Comparison of ENCODE assay signal across 38 cellular contexts in the genomic region with DNA sequence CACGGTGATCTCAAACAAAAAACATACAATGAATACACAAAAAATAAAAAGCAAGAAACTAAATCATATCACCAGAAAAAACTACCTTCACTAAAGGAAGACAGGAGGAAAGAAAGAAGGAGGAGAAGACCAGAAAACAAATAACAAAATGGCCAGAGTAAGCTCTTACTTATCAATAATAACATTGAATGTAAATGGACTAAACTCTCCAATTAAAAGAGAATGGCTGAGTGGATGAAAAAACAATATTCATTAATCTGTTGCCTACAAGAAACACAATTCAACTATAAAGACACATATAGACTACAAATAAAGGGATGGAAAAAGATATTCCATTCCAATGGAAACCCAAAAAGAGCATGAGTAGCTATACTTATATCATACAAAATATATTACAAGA.
"Had no signal": no experiment of that assay in that cellular context is flagged by ENCODE, and none has a peak within 500 bp of the region (broad histone marks: within the 10 kb centered on the region; RNA-seq: fewer than 3 reads in every experiment).

No MANE protein-coding gene starts in this region.

- H3K36me3 ChIP-seq: adrenal gland, ascending aorta, brain microvascular endothelial cell, breast epithelium, cardiac muscle cell had no signal

- H3K27me3 Mint-ChIP-seq: activated naive CD4-positive, alpha-beta T cell treated with anti-CD3 and anti-CD28 coated beads, Interleukin-2, amount 10 ng/mL, durations not matched to agents 7 days and 5 days; activated naive CD4-positive, alpha-beta T cell treated with anti-CD3 and anti-CD28 coated beads, Interleukin-2, amount 50 U/mL, for 24 hours; activated naive CD8-positive, alpha-beta T cell; activated naive CD8-positive, alpha-beta T cell treated with anti-CD3 and anti-CD28 coated beads for 36 hours; activated naive CD8-positive, alpha-beta T cell treated with anti-CD3 and anti-CD28 coated beads, Interleukin-2, amount 10 ng/mL, durations not matched to agents 7 days and 5 days; activated naive CD8-positive, alpha-beta T cell treated with anti-CD3 and anti-CD28 coated beads, Interleukin-2, amount 50 U/mL, for 24 hours; activated T-cell treated with anti-CD3 and anti-CD28 coated beads, Interleukin-2, amount 50 U/mL, for 24 hours; activated T-helper 17 cell treated with anti-CD3 and anti-CD28 coated beads, Interleukin-2, amount 50 U/mL, for 72 hours; brain; central memory CD8-positive, alpha-beta T cell had no signal

- DNase-seq: activated effector memory CD4-positive, alpha-beta T cell treated with anti-CD3 and anti-CD28 coated beads, Interleukin-2, amount 50 U/mL, for 16 hours; activated effector memory CD4-positive, alpha-beta T cell treated with Interleukin-2 at 50 U/mL for 16 hours; activated gamma-delta T cell; activated gamma-delta T cell treated with Interleukin-2 at 50 U/mL for 16 hours; activated naive CD4-positive, alpha-beta T cell; activated naive CD4-positive, alpha-beta T cell treated with anti-CD3 and anti-CD28 coated beads for 36 hours; activated naive CD4-positive, alpha-beta T cell treated with anti-CD3 and anti-CD28 coated beads, Interleukin-2, amount 10 ng/mL, durations not matched to agents 7 days and 5 days; activated naive CD4-positive, alpha-beta T cell treated with anti-CD3 and anti-CD28 coated beads, Interleukin-2, amount 50 U/mL, for 16 hours; activated naive CD4-positive, alpha-beta T cell treated with Interleukin-2 at 50 U/mL for 16 hours; activated naive CD8-positive, alpha-beta T cell treated with anti-CD3 and anti-CD28 coated beads for 36 hours; activated naive CD8-positive, alpha-beta T cell treated with anti-CD3 and anti-CD28 coated beads, Interleukin-2, amount 10 ng/mL, durations not matched to agents 7 days and 5 days; activated naive CD8-positive, alpha-beta T cell treated with anti-CD3 and anti-CD28 coated beads, Interleukin-2, amount 50 U/mL, for 24 hours; activated T-cell treated with anti-CD3 and anti-CD28 coated beads, Interleukin-2, amount 50 U/mL, for 24 hours; activated T-cell treated with anti-CD3 and anti-CD28 coated beads, Interleukin-2, amount 50 U/mL, for 4 hours; activated T-cell treated with anti-CD3 and anti-CD28 coated beads, Interleukin-2, amount 50 U/mL, for 48 hours; adrenal gland; amniotic stem cell; amygdala; anterior cingulate cortex; aorta; body of pancreas; brain microvascular endothelial cell; caudate nucleus; central memory CD4-positive, alpha-beta T cell; cerebellar nuclear complex had no signal

- H3K36me3 Mint-ChIP-seq: brain had no signal

- H3K4me3 Mint-ChIP-seq: activated naive CD4-positive, alpha-beta T cell treated with anti-CD3 and anti-CD28 coated beads for 36 hours; activated naive CD4-positive, alpha-beta T cell treated with anti-CD3 and anti-CD28 coated beads, Interleukin-2, amount 10 ng/mL, durations not matched to agents 7 days and 5 days; activated naive CD4-positive, alpha-beta T cell treated with anti-CD3 and anti-CD28 coated beads, Interleukin-2, amount 50 U/mL, for 24 hours; activated naive CD8-positive, alpha-beta T cell; activated naive CD8-positive, alpha-beta T cell treated with anti-CD3 and anti-CD28 coated beads for 36 hours; activated naive CD8-positive, alpha-beta T cell treated with anti-CD3 and anti-CD28 coated beads, Interleukin-2, amount 10 ng/mL, durations not matched to agents 7 days and 5 days; activated naive CD8-positive, alpha-beta T cell treated with anti-CD3 and anti-CD28 coated beads, Interleukin-2, amount 50 U/mL, for 24 hours; activated T-cell treated with anti-CD3 and anti-CD28 coated beads, Interleukin-2, amount 50 U/mL, for 24 hours; activated T-cell treated with anti-CD3 and anti-CD28 coated beads, Interleukin-2, amount 50 U/mL, for 4 hours; activated T-helper 1 cell treated with anti-CD3 and anti-CD28 coated beads, Interleukin-12 subunit alpha, Interleukin-12 subunit beta, Interleukin-2, Interleukin-4 antibody, amounts not matched to agents 30 ng/mL and 10 ng/mL and 1 ng/mL, durations not matched to agents 14 hours and 24 hours and 36 hours; activated T-helper 17 cell treated with anti-CD3 and anti-CD28 coated beads, Interleukin-2, amount 50 U/mL, for 72 hours; brain; central memory CD8-positive, alpha-beta T cell had no signal

- H3K27ac Mint-ChIP-seq: activated naive CD4-positive, alpha-beta T cell treated with anti-CD3 and anti-CD28 coated beads for 36 hours; activated naive CD4-positive, alpha-beta T cell treated with anti-CD3 and anti-CD28 coated beads, Interleukin-2, amount 10 ng/mL, durations not matched to agents 7 days and 5 days; activated naive CD4-positive, alpha-beta T cell treated with anti-CD3 and anti-CD28 coated beads, Interleukin-2, amount 50 U/mL, for 24 hours; activated naive CD4-positive, alpha-beta T cell treated with anti-CD3 and anti-CD28 coated beads, Interleukin-2, amount 50 U/mL, for 72 hours; activated naive CD8-positive, alpha-beta T cell; activated naive CD8-positive, alpha-beta T cell treated with anti-CD3 and anti-CD28 coated beads for 36 hours; activated naive CD8-positive, alpha-beta T cell treated with anti-CD3 and anti-CD28 coated beads, Interleukin-2, amount 10 ng/mL, durations not matched to agents 7 days and 5 days; activated naive CD8-positive, alpha-beta T cell treated with anti-CD3 and anti-CD28 coated beads, Interleukin-2, amount 50 U/mL, for 24 hours; activated T-cell treated with anti-CD3 and anti-CD28 coated beads, Interleukin-2, amount 50 U/mL, for 24 hours; activated T-helper 1 cell treated with anti-CD3 and anti-CD28 coated beads, Interleukin-12 subunit alpha, Interleukin-12 subunit beta, Interleukin-2, Interleukin-4 antibody, amounts not matched to agents 30 ng/mL and 10 ng/mL and 1 ng/mL, durations not matched to agents 14 hours and 24 hours and 36 hours; activated T-helper 17 cell treated with anti-CD3 and anti-CD28 coated beads, Interleukin-2, amount 50 U/mL, for 72 hours; activated T-helper 2 cell treated with anti-CD3 and anti-CD28 coated beads, Interferon-gamma antibody, Interleukin-2, Interleukin-4, amounts not matched to agents 10 μg/mL and 5 μg/mL and 100 μg/mL, durations not matched to agents 14 hours and 24 hours and 36 hours; brain had no signal

- H3K4me3 ChIP-seq: adrenal gland, ascending aorta, body of pancreas, breast epithelium, cardiac muscle cell had no signal

- ATAC-seq: activated naive CD4-positive, alpha-beta T cell treated with anti-CD3 and anti-CD28 coated beads, Interleukin-2, amount 50 U/mL, for 72 hours; activated naive CD8-positive, alpha-beta T cell treated with anti-CD3 and anti-CD28 coated beads, Interleukin-2, amount 50 U/mL, for 24 hours; activated T-cell treated with anti-CD3 and anti-CD28 coated beads, Interleukin-2, amount 50 U/mL, for 4 hours; activated T-helper 17 cell treated with anti-CD3 and anti-CD28 coated beads, Interleukin-2, amount 50 U/mL, for 72 hours; body of pancreas had no signal

- FAIRE-seq: astrocyte, bronchial epithelial cell had no signal

- H3K27me3 ChIP-seq: adrenal gland, ascending aorta, body of pancreas, brain microvascular endothelial cell, breast epithelium, cardiac muscle cell had no signal

- H3K27ac ChIP-seq: adrenal gland, ascending aorta, body of pancreas, brain microvascular endothelial cell, breast epithelium, cardiac muscle cell had no signal

- H3K9me3 ChIP-seq: adrenal gland had no signal

- H3K4me1 Mint-ChIP-seq: activated naive CD4-positive, alpha-beta T cell treated with anti-CD3 and anti-CD28 coated beads, Interleukin-2, amount 10 ng/mL, durations not matched to agents 7 days and 5 days; activated naive CD4-positive, alpha-beta T cell treated with anti-CD3 and anti-CD28 coated beads, Interleukin-2, amount 50 U/mL, for 24 hours; activated naive CD8-positive, alpha-beta T cell treated with anti-CD3 and anti-CD28 coated beads for 36 hours; activated naive CD8-positive, alpha-beta T cell treated with anti-CD3 and anti-CD28 coated beads, Interleukin-2, amount 10 ng/mL, durations not matched to agents 7 days and 5 days; activated naive CD8-positive, alpha-beta T cell treated with anti-CD3 and anti-CD28 coated beads, Interleukin-2, amount 50 U/mL, for 24 hours; activated T-helper 17 cell treated with anti-CD3 and anti-CD28 coated beads, Interleukin-2, amount 50 U/mL, for 72 hours; brain; central memory CD8-positive, alpha-beta T cell had no signal

- H3K4me1 ChIP-seq: adrenal gland, ascending aorta, body of pancreas, breast epithelium had no signal
